ENCODE assay signal across 14 cellular contexts in the genomic region with DNA sequence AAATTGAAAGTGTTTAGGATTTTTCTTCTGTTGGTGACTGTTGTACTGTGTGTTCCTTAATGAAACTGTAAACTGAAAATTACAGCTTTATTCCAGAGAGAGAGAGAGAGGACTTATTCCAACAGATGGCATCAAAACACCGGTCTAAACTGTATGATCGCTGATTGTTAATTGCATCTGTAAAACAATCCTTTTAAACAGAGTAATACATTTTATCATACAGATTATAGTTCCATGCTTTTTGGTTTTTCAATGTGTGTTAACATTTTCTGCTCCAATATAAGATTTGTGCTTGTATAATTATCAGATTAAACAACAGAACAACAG.
DNase-seq lines count a peak whose midpoint lies in the region; TF ChIP-seq lines count a peak whose summit lies in the region.
"Had no signal": no experiment of that assay in that cellular context is flagged by ENCODE, and none has a peak within 500 bp of the region (broad histone marks: within the 10 kb centered on the region; RNA-seq: fewer than 3 reads in every experiment).

No MANE protein-coding gene starts in this region.

- no peak overlapping the region for H3K27ac ChIP-seq in WERI-Rb-1
- H3K27ac ChIP-seq: PC-9 had no signal

- H3K36me3 ChIP-seq in WERI-Rb-1, result no peaks in the 10 kb centered on the region

- H3K9me3 ChIP-seq in WERI-Rb-1 (ENCODE audit: severe bottlenecking), result no peaks in the 10 kb centered on the region

- no peak overlapping the region for H3K4me3 ChIP-seq in WERI-Rb-1 (ENCODE audit: low read depth, low read length)
- H3K4me3 ChIP-seq: PC-9 had no signal

- H3K27me3 ChIP-seq in WERI-Rb-1 (ENCODE audit: insufficient read depth, low read depth, severe bottlenecking), result no peaks in the 10 kb centered on the region

- DNase-seq in NCI-H1694 treated with DMSO at 0.1 percent for 48 hours (lab: John Stamatoyannopoulos, UW) (peak; percentile 12), NCI-H1694 (lab: John Stamatoyannopoulos, UW) (no peak), NCI-H146 (lab: John Stamatoyannopoulos, UW) (peak; percentile 84), WERI-Rb-1 (no peak), putamen (ENCODE audit: low spot score) (peak; percentile 29), mesenteric fat pad (ENCODE audit: low spot score) (no peak), COLO668 (lab: John Stamatoyannopoulos, UW; ENCODE audit: unreplicated experiment) (no peak)
- no peak for DNase-seq in activated T-cell treated with anti-CD3 and anti-CD28 coated beads, Interleukin-2, amount 50 U/mL, for 1 hour
- DNase-seq: 8988T, Calu3, H9, NCI-H187, NCI-H510A treated with DMSO at 0.1 percent for 48 hours, PC-9 had no signal

- 0 out of 2 replicates have a peak, but pooled peaks have one; percentile 7 for TF ChIP-seq CTCF in WERI-Rb-1 (IDR thresholded peaks at IDR 0.05; ENCODE audit: low read depth, low read length)

Comparison
In these comparisons a context has a peak if more than half of its experiments do, and no peak if none do; other contexts are left out.
1. DNase-seq: peak in NCI-H1694 treated with DMSO at 0.1 percent for 48 hours (single experiment), NCI-H146 (single experiment) and putamen (single experiment); none in NCI-H1694 (single experiment), WERI-Rb-1 (single experiment), mesenteric fat pad (single experiment), activated T-cell treated with anti-CD3 and anti-CD28 coated beads, Interleukin-2, amount 50 U/mL, for 1 hour (single experiment) and COLO668 (single experiment).